ENCODE assay signal across 1 cellular context in the genomic region with DNA sequence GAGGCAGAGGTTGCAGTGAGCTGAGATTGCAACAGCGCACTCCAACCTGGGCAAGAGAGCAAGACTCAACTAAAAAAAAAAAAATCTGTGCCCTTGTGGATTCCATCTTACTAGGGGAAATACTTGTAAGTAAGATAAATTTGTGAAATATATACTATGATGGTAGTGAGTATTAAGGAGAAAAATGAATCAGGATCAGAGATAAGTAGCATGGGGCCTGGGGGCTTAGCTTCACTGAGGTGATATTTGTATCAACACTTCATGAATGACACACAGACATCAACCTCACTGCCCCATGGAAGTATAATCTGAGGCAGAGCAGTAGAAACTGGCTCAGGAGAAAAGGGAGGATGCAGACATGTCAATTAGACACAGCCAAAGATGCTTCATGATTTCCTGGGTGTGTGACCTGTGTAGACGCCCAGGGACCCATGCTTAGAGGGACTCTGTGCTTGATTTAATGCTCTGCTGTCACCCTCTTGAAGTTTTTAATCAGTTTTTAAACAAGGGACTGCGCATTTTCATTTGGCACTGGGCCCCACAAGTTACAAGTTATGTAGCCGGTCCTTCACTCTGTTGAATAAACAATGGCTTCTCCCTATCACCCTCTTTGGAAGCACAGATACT.
TF ChIP-seq lines count a peak whose summit lies in the region.

No MANE protein-coding gene starts in this region.

TF ChIP-seq in liver, 16 proteins besides CTCF, POLR2A, EP300 and RAD21 (continued from another document):
- TF ChIP-seq REST (IDR thresholded peaks at IDR 0.05): no peak
- no peak for TF ChIP-seq SP1 (IDR thresholded peaks at IDR 0.05)
